Comparison of ENCODE assay signal across 25 cellular contexts in genomic region chr4:61522312-61522711, GRCh38.
"Had no signal": no experiment of that assay in that cellular context is flagged by ENCODE, and none has a peak within 500 bp of the region (broad histone marks: within the 10 kb centered on the region; RNA-seq: fewer than 3 reads in every experiment).

No MANE protein-coding gene starts in this region.

- H3K4me1 ChIP-seq: adrenal gland, breast epithelium, colonic mucosa had no signal

- H3K36me3 Mint-ChIP-seq: activated CD4-positive, alpha-beta memory T cell treated with anti-CD3 and anti-CD28 coated beads for 36 hours; activated naive CD8-positive, alpha-beta T cell treated with anti-CD3 and anti-CD28 coated beads, Interleukin-2, amount 10 ng/mL, durations not matched to agents 7 days and 5 days had no signal

- H3K27me3 Mint-ChIP-seq: activated CD4-positive, alpha-beta memory T cell treated with anti-CD3 and anti-CD28 coated beads for 36 hours; activated CD4-positive, alpha-beta T cell treated with anti-CD3 and anti-CD28 coated beads, Interleukin-2, amount 10 ng/mL, durations not matched to agents 7 days and 5 days; activated naive CD8-positive, alpha-beta T cell treated with anti-CD3 and anti-CD28 coated beads, Interleukin-2, amount 10 ng/mL, durations not matched to agents 7 days and 5 days; T-helper 17 cell had no signal

- ATAC-seq: T-helper 17 cell had no signal

- H3K27ac ChIP-seq: adrenal gland, breast epithelium, colonic mucosa, VCaP had no signal

- H3K27ac Mint-ChIP-seq: activated CD4-positive, alpha-beta memory T cell treated with anti-CD3 and anti-CD28 coated beads for 36 hours; activated CD4-positive, alpha-beta T cell treated with anti-CD3 and anti-CD28 coated beads, Interleukin-2, amount 10 ng/mL, durations not matched to agents 7 days and 5 days; activated naive CD8-positive, alpha-beta T cell treated with anti-CD3 and anti-CD28 coated beads, Interleukin-2, amount 10 ng/mL, durations not matched to agents 7 days and 5 days; T-helper 17 cell had no signal

- H3K9me3 ChIP-seq: adrenal gland, breast epithelium, colonic mucosa had no signal

- H3K4me3 Mint-ChIP-seq: activated CD4-positive, alpha-beta memory T cell treated with anti-CD3 and anti-CD28 coated beads for 36 hours; activated CD4-positive, alpha-beta T cell treated with anti-CD3 and anti-CD28 coated beads, Interleukin-2, amount 10 ng/mL, durations not matched to agents 7 days and 5 days; activated naive CD8-positive, alpha-beta T cell treated with anti-CD3 and anti-CD28 coated beads, Interleukin-2, amount 10 ng/mL, durations not matched to agents 7 days and 5 days; T-helper 17 cell had no signal

- DNase-seq: activated CD4-positive, alpha-beta memory T cell treated with anti-CD3 and anti-CD28 coated beads for 36 hours; activated CD4-positive, alpha-beta T cell treated with anti-CD3 and anti-CD28 coated beads, Interleukin-2, amount 10 ng/mL, durations not matched to agents 7 days and 5 days; activated CD4-positive, CD25-positive, alpha-beta regulatory T cell; activated CD8-positive, alpha-beta memory T cell treated with anti-CD3 and anti-CD28 coated beads for 24 hours; activated naive CD4-positive, alpha-beta T cell treated with anti-CD3 and anti-CD28 coated beads, Interleukin-2, amount 50 U/mL, for 16 hours; activated naive CD8-positive, alpha-beta T cell treated with anti-CD3 and anti-CD28 coated beads, Interleukin-2, amount 10 ng/mL, durations not matched to agents 7 days and 5 days; activated T-cell treated with anti-CD3 and anti-CD28 coated beads, Interleukin-2, amount 50 U/mL, for 48 hours; adrenal gland; anterior cingulate cortex; caudate nucleus; colonic mucosa; NCI-H1105 treated with DMSO at 0.1 percent for 48 hours; NCI-H1436 treated with DMSO at 0.1 percent for 48 hours; NCI-H187 treated with DMSO at 0.1 percent for 48 hours; NCI-H2107; NCI-H2171 treated with DMSO at 0.1 percent for 48 hours; NCI-H345; NCI-H510A; NCI-H526 treated with DMSO at 0.1 percent for 48 hours; NK-92 treated with Interleukin-12 subunit alpha and Interleukin-12 subunit beta, amount 100 ng/mL, for 24 hours; SHP77 treated with DMSO at 0.1 percent for 48 hours; T-helper 17 cell; T-helper 9 cell had no signal

- H3K4me3 ChIP-seq: adrenal gland, breast epithelium, colonic mucosa had no signal

- H3K36me3 ChIP-seq: adrenal gland, breast epithelium, colonic mucosa had no signal

- H3K27me3 ChIP-seq: adrenal gland, breast epithelium, colonic mucosa had no signal

- H3K9me3 Mint-ChIP-seq: activated CD4-positive, alpha-beta T cell treated with anti-CD3 and anti-CD28 coated beads, Interleukin-2, amount 10 ng/mL, durations not matched to agents 7 days and 5 days had no signal

- H3K4me1 Mint-ChIP-seq: activated CD4-positive, alpha-beta T cell treated with anti-CD3 and anti-CD28 coated beads, Interleukin-2, amount 10 ng/mL, durations not matched to agents 7 days and 5 days; activated naive CD8-positive, alpha-beta T cell treated with anti-CD3 and anti-CD28 coated beads, Interleukin-2, amount 10 ng/mL, durations not matched to agents 7 days and 5 days; T-helper 17 cell had no signal
